ENCODE assay signal across 12 cellular contexts in the genomic region with DNA sequence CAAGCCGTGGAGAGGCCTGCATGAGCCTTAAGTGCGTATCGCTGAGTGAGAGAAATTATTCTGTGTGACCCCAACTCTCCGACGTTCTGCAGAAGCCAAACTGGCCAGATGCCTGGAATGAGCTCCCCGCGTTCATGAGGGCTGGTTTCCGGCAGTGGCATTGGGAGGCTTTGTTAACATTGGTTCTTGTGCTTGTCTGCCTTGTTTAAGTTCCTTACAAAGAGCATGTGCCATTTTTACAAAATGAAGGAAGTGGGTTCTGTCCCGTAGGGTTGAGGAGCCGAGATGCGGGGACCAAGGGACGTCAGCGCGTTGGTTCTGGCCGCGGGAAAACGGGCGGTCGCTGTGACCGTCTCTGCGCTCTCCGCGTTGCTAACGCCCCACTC. TPM values are rescaled to one million over a fixed set of nuclear protein-coding genes. Genes with fewer than 3 reads are reported as not detected.
DNase-seq lines count a peak whose midpoint lies in the region; ATAC-seq, FAIRE-seq and TF ChIP-seq lines count a peak whose summit lies in the region.
"Had no signal": no experiment of that assay in that cellular context is flagged by ENCODE, and none has a peak within 500 bp of the region (broad histone marks: within the 10 kb centered on the region; RNA-seq: fewer than 3 reads in every experiment).

No MANE protein-coding gene starts in this region.

- H3K4me1 ChIP-seq in HUES6 (ENCODE audit: control insufficient read depth, insufficient read depth, low read length) (peaks cover 8% of the 10 kb centered on the region; the same call in 1 of the 2 replicates), endodermal cell (ENCODE audit: control insufficient read depth, insufficient read depth, low read length) (peaks cover 3% of the 10 kb centered on the region), HepG2 (ENCODE audit: insufficient read depth, low read length) (peaks cover 14% of the 10 kb centered on the region)

- no peak for TF ChIP-seq POLR2A in HepG2 (IDR thresholded peaks at IDR 0.05; ENCODE audit: insufficient read depth in 1 of 2, low read depth in 2 of 2, low read length in 2 of 2)

- no peak for FAIRE-seq in HepG2 (lab: Jason Lieb, UNC)

- H3K36me3 Mint-ChIP-seq in endodermal cell (ENCODE audit: low read depth): peaks cover 50% of the 10 kb centered on the region
- peaks cover 32 to 36% of the 10 kb centered on the region in 2 donors for H3K36me3 Mint-ChIP-seq in stimulated activated naive B cell treated with anti-CD40 and anti-IgM and Interleukin-4, amounts not matched to agents 10 μg/mL and 1 μg/mL and 100 μg/mL, for 72 hours

- peaks cover 3% of the 10 kb centered on the region for H3K27me3 Mint-ChIP-seq in endodermal cell (ENCODE audit: insufficient read depth)
- no peaks in the 10 kb centered on the region for H3K27me3 Mint-ChIP-seq in stimulated activated naive B cell treated with anti-CD40 and anti-IgM and Interleukin-4, amounts not matched to agents 10 μg/mL and 1 μg/mL and 100 μg/mL, for 72 hours

- WGBS in endodermal cell (ENCODE audit: insufficient coverage in 1 of 2, insufficient read length in 1 of 2), 2 experiments: 47% methylated on average over 19 to 24 of the region's 24 CpGs
- 99% methylated on average over 24 of the region's 24 CpGs for WGBS in HepG2 (ENCODE audit: low lambda C conversion rate)

- no peaks in the 10 kb centered on the region for H3K9me3 Mint-ChIP-seq in endodermal cell
- no peaks in the 10 kb centered on the region for H3K9me3 Mint-ChIP-seq in stimulated activated naive B cell treated with anti-CD40 and anti-IgM and Interleukin-4, amounts not matched to agents 10 μg/mL and 1 μg/mL and 100 μg/mL, for 72 hours
- H3K9me3 Mint-ChIP-seq: activated T-helper 2 cell treated with anti-CD3 and anti-CD28 coated beads, Interferon-gamma antibody, Interleukin-2, Interleukin-4, amounts not matched to agents 10 μg/mL and 5 μg/mL and 100 μg/mL, durations not matched to agents 14 hours and 24 hours and 36 hours; CD8-positive, alpha-beta T cell had no signal

- DNase-seq in endodermal cell (peak; percentile 71), HepG2 (ENCODE audit: low spot score) (no peak), hippocampal formation (lab: John Stamatoyannopoulos, UW) (no peak), SIG-M5 (lab: John Stamatoyannopoulos, UW) (no peak), NCI-H1092 (lab: John Stamatoyannopoulos, UW) (no peak), EL (no peak)
- no peak for DNase-seq in stimulated activated naive B cell treated with anti-CD40 and anti-IgM and Interleukin-4, amounts not matched to agents 10 μg/mL and 1 μg/mL and 100 μg/mL, for 72 hours
- DNase-seq: midbrain; stimulated activated naive CD4-positive, alpha-beta T cell had no signal

- no peak for TF ChIP-seq EP300 in HepG2 (IDR thresholded peaks at IDR 0.05; ENCODE audit: low read depth in 2 of 2, low read length in 2 of 2)
- TF ChIP-seq EP300 in HepG2 (CRISPR knock-in tag; IDR thresholded peaks at IDR 0.05; ENCODE audit: borderline replicate concordance): no peak

- POLR2A ChIA-PET in HepG2 (lab: Yijun Ruan, JAX): no interaction called here

- CTCF ChIA-PET in HepG2 (lab: Yijun Ruan, JAX; ENCODE audit: low intra/inter-chr PET ratio, low total read pairs): no interaction called here

- H3K9me3 ChIP-seq in HUES6 (ENCODE audit: control insufficient read depth, insufficient read depth, low read depth, low read length): no peaks in the 10 kb centered on the region
- no peaks in the 10 kb centered on the region for H3K9me3 ChIP-seq in endodermal cell (ENCODE audit: control insufficient read depth, low read length)
- no peaks in the 10 kb centered on the region for H3K9me3 ChIP-seq in HepG2 (ENCODE audit: low read length)

- H3K27me3 ChIP-seq in HUES6 (ENCODE audit: control insufficient read depth, insufficient read depth, low read length) (no peaks in the 10 kb centered on the region), endodermal cell (ENCODE audit: control insufficient read depth, insufficient read depth, low read length, poor library complexity, severe bottlenecking) (no peaks in the 10 kb centered on the region), HepG2 (ENCODE audit: control insufficient read depth in 1 of 2, insufficient read depth in 2 of 2, low read length in 2 of 2) (no peaks in the 10 kb centered on the region)

- H3K27ac ChIP-seq in HUES6 (ENCODE audit: low read depth, low read length) (no peak overlapping the region), endodermal cell (ENCODE audit: low read depth, low read length) (no peak overlapping the region), HepG2 (ENCODE audit: extremely low read length, insufficient read depth, low read length) (no peak overlapping the region)

- TF ChIP-seq RAD21 in HepG2 (CRISPR knock-in tag; IDR thresholded peaks at IDR 0.05): no peak

- no peak overlapping the region for H2AFZ ChIP-seq in HepG2 (ENCODE audit: low read length)

- H4K20me1 ChIP-seq in HepG2 (ENCODE audit: insufficient read depth, low read length): no peaks in the 10 kb centered on the region

- intact Hi-C loops in HepG2 (cut with micrococcal nuclease; ENCODE audit: unreplicated experiment): no loop called here

- no peak overlapping the region for H3K4me2 ChIP-seq in HepG2 (ENCODE audit: low read depth, low read length)

- no peak for TF ChIP-seq CTCF in endodermal cell (conservative IDR thresholded peaks at IDR 0.05)
- TF ChIP-seq CTCF in HepG2 (CRISPR knock-in tag; IDR thresholded peaks at IDR 0.05): no peak

- H3K36me3 ChIP-seq in HUES6 (ENCODE audit: control insufficient read depth, insufficient read depth, low read length) (peaks cover 34% of the 10 kb centered on the region), endodermal cell (ENCODE audit: control insufficient read depth, insufficient read depth, low read length) (peaks cover 48% of the 10 kb centered on the region), HepG2 (replicated peaks in 1 of 2; ENCODE audit: control insufficient read depth in 1 of 2, insufficient read depth in 2 of 2, low read length in 2 of 2) (peaks cover 18 to 36% of the 10 kb centered on the region in 2 experiments; a peak in 4 of 5 replicates)

- BruUV-seq in HepG2 (replicated peaks; lab: Mats Ljungman, UMichigan): no TSS peak

- ATAC-seq in HepG2: no peak
- no peak for ATAC-seq in stimulated activated naive B cell treated with anti-CD40 and anti-IgM and Interleukin-4, amounts not matched to agents 10 μg/mL and 1 μg/mL and 100 μg/mL, for 72 hours (replicated peaks)
- ATAC-seq: CD8-positive, alpha-beta T cell had no signal

- H3K9ac ChIP-seq in HUES6 (ENCODE audit: low read length): peak overlapping the region; percentile 80
- H3K9ac ChIP-seq in endodermal cell (ENCODE audit: extremely low read depth, low read length, poor library complexity, severe bottlenecking): no peak overlapping the region
- no peak overlapping the region for H3K9ac ChIP-seq in HepG2 (ENCODE audit: insufficient read depth, low read depth, low read length)

- H3K27ac Mint-ChIP-seq in endodermal cell: peak overlapping the region; percentile 38
- no peak overlapping the region for H3K27ac Mint-ChIP-seq in stimulated activated naive B cell treated with anti-CD40 and anti-IgM and Interleukin-4, amounts not matched to agents 10 μg/mL and 1 μg/mL and 100 μg/mL, for 72 hours
- H3K27ac Mint-ChIP-seq: activated T-helper 2 cell treated with anti-CD3 and anti-CD28 coated beads, Interferon-gamma antibody, Interleukin-2, Interleukin-4, amounts not matched to agents 10 μg/mL and 5 μg/mL and 100 μg/mL, durations not matched to agents 14 hours and 24 hours and 36 hours; CD8-positive, alpha-beta T cell had no signal

- in situ Hi-C loops in HepG2 (cut with HindIII; ENCODE audit: extremely low pct_ligation_motif_present, low pct_unique_long_range_greater_than_20kb): no loop called here

- H3K4me3 ChIP-seq in HUES6 (ENCODE audit: low read depth, low read length) (peak overlapping the region; percentile 55), endodermal cell (ENCODE audit: low read length) (peak overlapping the region; percentile 1), HepG2 (replicated peaks in 1 of 3; ENCODE audit: insufficient read depth in 1 of 3, low read depth in 2 of 3, low read length in 3 of 3) (no peak overlapping the region)

- H3K79me2 ChIP-seq in HepG2 (ENCODE audit: insufficient read depth, low read length): peaks cover 17% of the 10 kb centered on the region

- H3K4me3 Mint-ChIP-seq in endodermal cell: peak overlapping the region; percentile 55
- H3K4me3 Mint-ChIP-seq in stimulated activated naive B cell treated with anti-CD40 and anti-IgM and Interleukin-4, amounts not matched to agents 10 μg/mL and 1 μg/mL and 100 μg/mL, for 72 hours: peak overlapping the region; percentile 73 to 80
- H3K4me3 Mint-ChIP-seq: CD8-positive, alpha-beta T cell had no signal

- peaks cover 10% of the 10 kb centered on the region for H3K4me1 Mint-ChIP-seq in endodermal cell
- H3K4me1 Mint-ChIP-seq in stimulated activated naive B cell treated with anti-CD40 and anti-IgM and Interleukin-4, amounts not matched to agents 10 μg/mL and 1 μg/mL and 100 μg/mL, for 72 hours: peaks cover 7 to 10% of the 10 kb centered on the region in 2 donors

RNA-seq across cellular contexts. Expression of a gene that starts 13.2 kb away (rescaled TPM):
- total RNA-seq in endodermal cell: 100 to 1,000 TPM; 159 to 206 TPM
- 128 TPM for polyA plus RNA-seq in endodermal cell (2013, experiment 1 of 2)
- 116 TPM for polyA plus RNA-seq in endodermal cell (2013, experiment 2 of 2)
- 66.4 and 81.5 TPM in 2 replicates for total RNA-seq in HepG2 (2016; rRNA removed; fragmentation: Illumina TruSeq; extraction: Trizol)
- total RNA-seq in HepG2 (2016; cell fraction: cytosol; rRNA removed; fragmentation: Illumina TruSeq; extraction: Trizol; ENCODE audit: low read depth): 37.0 and 38.7 TPM in 2 replicates
- 54.7 and 84.6 TPM in 2 replicates for total RNA-seq in HepG2 (2016; cell fraction: insoluble cytoplasmic fraction; rRNA removed; fragmentation: Illumina TruSeq; extraction: Trizol)
- total RNA-seq in HepG2 (2016; cell fraction: membrane; rRNA removed; fragmentation: Illumina TruSeq; extraction: Trizol): 88.7 and 91.1 TPM in 2 replicates
- total RNA-seq in HepG2 (2016; cell fraction: nucleus; rRNA removed; fragmentation: Illumina TruSeq; extraction: Trizol): 50.3 and 58.9 TPM in 2 replicates
- polyA plus RNA-seq in HepG2 (2011; rRNA removed): 125 and 139 TPM in 2 replicates
- 72.4 and 105 TPM in 2 replicates for polyA plus RNA-seq in HepG2 (2011; cell fraction: cytosol; rRNA removed)
- 222 and 282 TPM in 2 replicates for polyA plus RNA-seq in HepG2 (2011; cell fraction: nucleus; rRNA removed)
- 114 and 126 TPM in 2 replicates for polyA plus RNA-seq in HepG2 (2012)
- polyA plus RNA-seq in HepG2 (2016; cell fraction: cytosol; fragmentation: Illumina TruSeq; extraction: Trizol; ENCODE audit: low read depth): 45.2 and 45.6 TPM in 2 replicates
- 68.3 and 84.3 TPM in 2 replicates for polyA plus RNA-seq in HepG2 (2016; cell fraction: insoluble cytoplasmic fraction; fragmentation: Illumina TruSeq; extraction: Trizol; ENCODE audit: low read depth)
- 80.1 and 85.2 TPM in 2 replicates for polyA plus RNA-seq in HepG2 (2016; cell fraction: membrane; fragmentation: Illumina TruSeq; extraction: Trizol; ENCODE audit: low read depth)
- polyA plus RNA-seq in HepG2 (2016; cell fraction: nucleus; fragmentation: Illumina TruSeq; extraction: Trizol; ENCODE audit: insufficient read depth, low read depth): 135 and 137 TPM in 2 replicates
- polyA minus RNA-seq in HepG2 (2011; rRNA and poly(A)+ RNA removed; ENCODE audit: low replicate concordance): 117 and 139 TPM in 2 replicates
- 60.1 and 64.7 TPM in 2 replicates for polyA minus RNA-seq in HepG2 (2011; cell fraction: cytosol; rRNA and poly(A)+ RNA removed)
- 67.3 and 68.4 TPM in 2 replicates for polyA minus RNA-seq in HepG2 (2011; cell fraction: nucleus; rRNA and poly(A)+ RNA removed)

RNA-seq across cellular contexts. Expression of a gene that starts 21.3 kb away (rescaled TPM):
- 1 to 10 TPM; 1.4 to 3.5 TPM for total RNA-seq in endodermal cell
- polyA plus RNA-seq in endodermal cell (2013, experiment 1 of 2): 1.9 TPM
- 1.7 TPM for polyA plus RNA-seq in endodermal cell (2013, experiment 2 of 2)
- total RNA-seq in HepG2 (2016; rRNA removed; fragmentation: Illumina TruSeq; extraction: Trizol): 0.48 and 1.1 TPM in 2 replicates
- total RNA-seq in HepG2 (2016; cell fraction: cytosol; rRNA removed; fragmentation: Illumina TruSeq; extraction: Trizol; ENCODE audit: low read depth): 0.61 and 0.71 TPM in 2 replicates
- total RNA-seq in HepG2 (2016; cell fraction: insoluble cytoplasmic fraction; rRNA removed; fragmentation: Illumina TruSeq; extraction: Trizol): 0.30 and 1.00 TPM in 2 replicates
- 0.59 and 0.90 TPM in 2 replicates for total RNA-seq in HepG2 (2016; cell fraction: membrane; rRNA removed; fragmentation: Illumina TruSeq; extraction: Trizol)
- total RNA-seq in HepG2 (2016; cell fraction: nucleus; rRNA removed; fragmentation: Illumina TruSeq; extraction: Trizol): 1.0 TPM in 2 replicates
- 1.2 and 1.4 TPM in 2 replicates for polyA plus RNA-seq in HepG2 (2011; rRNA removed)
- 0.45 and 0.97 TPM in 2 replicates for polyA plus RNA-seq in HepG2 (2011; cell fraction: cytosol; rRNA removed)
- polyA plus RNA-seq in HepG2 (2011; cell fraction: nucleus; rRNA removed): 22.1 and 27.9 TPM in 2 replicates
- 2.2 TPM in 2 replicates for polyA plus RNA-seq in HepG2 (2012)
- polyA plus RNA-seq in HepG2 (2016; cell fraction: cytosol; fragmentation: Illumina TruSeq; extraction: Trizol; ENCODE audit: low read depth): 0.40 and 0.78 TPM in 2 replicates
- polyA plus RNA-seq in HepG2 (2016; cell fraction: insoluble cytoplasmic fraction; fragmentation: Illumina TruSeq; extraction: Trizol; ENCODE audit: low read depth): 0.61 and 0.74 TPM in 2 replicates
- 0.52 and 0.76 TPM in 2 replicates for polyA plus RNA-seq in HepG2 (2016; cell fraction: membrane; fragmentation: Illumina TruSeq; extraction: Trizol; ENCODE audit: low read depth)
- polyA plus RNA-seq in HepG2 (2016; cell fraction: nucleus; fragmentation: Illumina TruSeq; extraction: Trizol; ENCODE audit: insufficient read depth, low read depth): 4.1 and 4.6 TPM in 2 replicates
- 0.77 and 1.1 TPM in 2 replicates for polyA minus RNA-seq in HepG2 (2011; rRNA and poly(A)+ RNA removed; ENCODE audit: low replicate concordance)
- polyA minus RNA-seq in HepG2 (2011; cell fraction: cytosol; rRNA and poly(A)+ RNA removed): 1.5 and 1.8 TPM in 2 replicates
- 3.0 and 3.3 TPM in 2 replicates for polyA minus RNA-seq in HepG2 (2011; cell fraction: nucleus; rRNA and poly(A)+ RNA removed)

RNA-seq across cellular contexts. Expression of a gene that starts 24.8 kb away (rescaled TPM):
- total RNA-seq in endodermal cell (10 to 100 TPM; 10.9 to 13.4 TPM), HepG2 (2016; rRNA removed; fragmentation: Illumina TruSeq; extraction: Trizol) (3.0 and 5.0 TPM in 2 replicates)
- 4.6 TPM for polyA plus RNA-seq in endodermal cell (2013, experiment 1 of 2)
- 5.1 TPM for polyA plus RNA-seq in endodermal cell (2013, experiment 2 of 2)
- 7.7 and 12.2 TPM in 2 replicates for total RNA-seq in HepG2 (2016; cell fraction: cytosol; rRNA removed; fragmentation: Illumina TruSeq; extraction: Trizol; ENCODE audit: low read depth)
- 2.7 and 3.9 TPM in 2 replicates for total RNA-seq in HepG2 (2016; cell fraction: insoluble cytoplasmic fraction; rRNA removed; fragmentation: Illumina TruSeq; extraction: Trizol)
- 8.1 and 14.4 TPM in 2 replicates for total RNA-seq in HepG2 (2016; cell fraction: membrane; rRNA removed; fragmentation: Illumina TruSeq; extraction: Trizol)
- 1.6 and 3.7 TPM in 2 replicates for total RNA-seq in HepG2 (2016; cell fraction: nucleus; rRNA removed; fragmentation: Illumina TruSeq; extraction: Trizol)
- 66.4 and 91.2 TPM in 2 replicates for polyA plus RNA-seq in HepG2 (2011; rRNA removed)
- polyA plus RNA-seq in HepG2 (2011; cell fraction: cytosol; rRNA removed): 27.0 and 41.7 TPM in 2 replicates
- 838 and 949 TPM in 2 replicates for polyA plus RNA-seq in HepG2 (2011; cell fraction: nucleus; rRNA removed)
- 36.4 and 41.6 TPM in 2 replicates for polyA plus RNA-seq in HepG2 (2012)
- polyA plus RNA-seq in HepG2 (2016; cell fraction: cytosol; fragmentation: Illumina TruSeq; extraction: Trizol; ENCODE audit: low read depth): 10.3 and 12.4 TPM in 2 replicates
- polyA plus RNA-seq in HepG2 (2016; cell fraction: insoluble cytoplasmic fraction; fragmentation: Illumina TruSeq; extraction: Trizol; ENCODE audit: low read depth): 4.0 and 6.0 TPM in 2 replicates
- polyA plus RNA-seq in HepG2 (2016; cell fraction: membrane; fragmentation: Illumina TruSeq; extraction: Trizol; ENCODE audit: low read depth): 10.0 and 11.0 TPM in 2 replicates
- polyA plus RNA-seq in HepG2 (2016; cell fraction: nucleus; fragmentation: Illumina TruSeq; extraction: Trizol; ENCODE audit: insufficient read depth, low read depth): 5.5 and 8.4 TPM in 2 replicates
- 0.12 and 15.7 TPM in 2 replicates for polyA minus RNA-seq in HepG2 (2011; rRNA and poly(A)+ RNA removed; ENCODE audit: low replicate concordance)
- 5.2 and 6.7 TPM in 2 replicates for polyA minus RNA-seq in HepG2 (2011; cell fraction: cytosol; rRNA and poly(A)+ RNA removed)
- 70.7 and 83.0 TPM in 2 replicates for polyA minus RNA-seq in HepG2 (2011; cell fraction: nucleus; rRNA and poly(A)+ RNA removed)
- total RNA-seq: activated T-helper 2 cell treated with anti-CD3 and anti-CD28 coated beads, Interferon-gamma antibody, Interleukin-2, Interleukin-4, amounts not matched to agents 10 μg/mL and 5 μg/mL and 100 μg/mL, durations not matched to agents 14 hours and 24 hours and 36 hours had no signal

RNA-seq across cellular contexts. Expression of a gene that starts 28.3 kb away (rescaled TPM):
- 100 to 1,000 TPM; 107 to 122 TPM for total RNA-seq in endodermal cell
- 171 TPM for polyA plus RNA-seq in endodermal cell (2013, experiment 1 of 2)
- 174 TPM for polyA plus RNA-seq in endodermal cell (2013, experiment 2 of 2)
- 155 and 192 TPM in 2 replicates for total RNA-seq in HepG2 (2016; rRNA removed; fragmentation: Illumina TruSeq; extraction: Trizol)
- 102 and 115 TPM in 2 replicates for total RNA-seq in HepG2 (2016; cell fraction: cytosol; rRNA removed; fragmentation: Illumina TruSeq; extraction: Trizol; ENCODE audit: low read depth)
- total RNA-seq in HepG2 (2016; cell fraction: insoluble cytoplasmic fraction; rRNA removed; fragmentation: Illumina TruSeq; extraction: Trizol): 166 and 201 TPM in 2 replicates
- 119 and 147 TPM in 2 replicates for total RNA-seq in HepG2 (2016; cell fraction: membrane; rRNA removed; fragmentation: Illumina TruSeq; extraction: Trizol)
- 76.8 and 86.8 TPM in 2 replicates for total RNA-seq in HepG2 (2016; cell fraction: nucleus; rRNA removed; fragmentation: Illumina TruSeq; extraction: Trizol)
- polyA plus RNA-seq in HepG2 (2011; rRNA removed): 184 and 189 TPM in 2 replicates
- 184 and 289 TPM in 2 replicates for polyA plus RNA-seq in HepG2 (2011; cell fraction: cytosol; rRNA removed)
- 352 and 483 TPM in 2 replicates for polyA plus RNA-seq in HepG2 (2011; cell fraction: nucleus; rRNA removed)
- polyA plus RNA-seq in HepG2 (2012): 109 and 121 TPM in 2 replicates
- 97.4 and 122 TPM in 2 replicates for polyA plus RNA-seq in HepG2 (2016; cell fraction: cytosol; fragmentation: Illumina TruSeq; extraction: Trizol; ENCODE audit: low read depth)
- polyA plus RNA-seq in HepG2 (2016; cell fraction: insoluble cytoplasmic fraction; fragmentation: Illumina TruSeq; extraction: Trizol; ENCODE audit: low read depth): 136 and 146 TPM in 2 replicates
- polyA plus RNA-seq in HepG2 (2016; cell fraction: membrane; fragmentation: Illumina TruSeq; extraction: Trizol; ENCODE audit: low read depth): 95.2 and 109 TPM in 2 replicates
- polyA plus RNA-seq in HepG2 (2016; cell fraction: nucleus; fragmentation: Illumina TruSeq; extraction: Trizol; ENCODE audit: insufficient read depth, low read depth): 167 and 176 TPM in 2 replicates
- 32.0 and 34.3 TPM in 2 replicates for polyA minus RNA-seq in HepG2 (2011; rRNA and poly(A)+ RNA removed; ENCODE audit: low replicate concordance)
- 21.5 and 26.7 TPM in 2 replicates for polyA minus RNA-seq in HepG2 (2011; cell fraction: cytosol; rRNA and poly(A)+ RNA removed)
- polyA minus RNA-seq in HepG2 (2011; cell fraction: nucleus; rRNA and poly(A)+ RNA removed): 33.4 and 39.9 TPM in 2 replicates

RNA-seq across cellular contexts. Expression of a gene that starts 29.8 kb away (rescaled TPM):
- total RNA-seq in endodermal cell (100 to 1,000 TPM; 215 to 339 TPM), HepG2 (2016; rRNA removed; fragmentation: Illumina TruSeq; extraction: Trizol) (81.0 and 84.7 TPM in 2 replicates)
- 60.9 TPM for polyA plus RNA-seq in endodermal cell (2013, experiment 1 of 2)
- polyA plus RNA-seq in endodermal cell (2013, experiment 2 of 2): 57.1 TPM
- 70.4 and 100.0 TPM in 2 replicates for total RNA-seq in HepG2 (2016; cell fraction: cytosol; rRNA removed; fragmentation: Illumina TruSeq; extraction: Trizol; ENCODE audit: low read depth)
- total RNA-seq in HepG2 (2016; cell fraction: insoluble cytoplasmic fraction; rRNA removed; fragmentation: Illumina TruSeq; extraction: Trizol): 80.8 and 84.7 TPM in 2 replicates
- total RNA-seq in HepG2 (2016; cell fraction: membrane; rRNA removed; fragmentation: Illumina TruSeq; extraction: Trizol): 80.1 and 91.8 TPM in 2 replicates
- total RNA-seq in HepG2 (2016; cell fraction: nucleus; rRNA removed; fragmentation: Illumina TruSeq; extraction: Trizol): 33.1 and 42.9 TPM in 2 replicates
- polyA plus RNA-seq in HepG2 (2011; rRNA removed): 199 and 202 TPM in 2 replicates
- 251 and 366 TPM in 2 replicates for polyA plus RNA-seq in HepG2 (2011; cell fraction: cytosol; rRNA removed)
- polyA plus RNA-seq in HepG2 (2011; cell fraction: nucleus; rRNA removed): 166 and 175 TPM in 2 replicates
- 67.3 and 131 TPM in 2 replicates for polyA plus RNA-seq in HepG2 (2012)
- 77.4 and 109 TPM in 2 replicates for polyA plus RNA-seq in HepG2 (2016; cell fraction: cytosol; fragmentation: Illumina TruSeq; extraction: Trizol; ENCODE audit: low read depth)
- polyA plus RNA-seq in HepG2 (2016; cell fraction: insoluble cytoplasmic fraction; fragmentation: Illumina TruSeq; extraction: Trizol; ENCODE audit: low read depth): 78.7 and 86.2 TPM in 2 replicates
- 77.7 and 87.6 TPM in 2 replicates for polyA plus RNA-seq in HepG2 (2016; cell fraction: membrane; fragmentation: Illumina TruSeq; extraction: Trizol; ENCODE audit: low read depth)
- polyA plus RNA-seq in HepG2 (2016; cell fraction: nucleus; fragmentation: Illumina TruSeq; extraction: Trizol; ENCODE audit: insufficient read depth, low read depth): 59.2 and 68.0 TPM in 2 replicates
- polyA minus RNA-seq in HepG2 (2011; rRNA and poly(A)+ RNA removed; ENCODE audit: low replicate concordance): 52.1 and 111 TPM in 2 replicates
- polyA minus RNA-seq in HepG2 (2011; cell fraction: cytosol; rRNA and poly(A)+ RNA removed): 30.4 and 35.6 TPM in 2 replicates
- polyA minus RNA-seq in HepG2 (2011; cell fraction: nucleus; rRNA and poly(A)+ RNA removed): 38.6 and 51.1 TPM in 2 replicates

Comparison
In these comparisons a context has a peak if more than half of its experiments do, and no peak if none do; other contexts are left out.
1. H3K4me3 ChIP-seq: peak in HUES6 (single experiment) and endodermal cell (single experiment); none in HepG2 (0 of 3).